ENCODE assay signal across 14 cellular contexts in genomic region chr1:205805082-205805711, GRCh38. TPM values are rescaled to one million over a fixed set of nuclear protein-coding genes. Genes with fewer than 3 reads are reported as not detected.
A peak's percentile ranks its signal among the peaks of the same experiment; 100 is the strongest.
DNase-seq lines count a peak whose midpoint lies in the region; ATAC-seq, FAIRE-seq and TF ChIP-seq lines count a peak whose summit lies in the region.
"Had no signal": no experiment of that assay in that cellular context is flagged by ENCODE, and none has a peak within 500 bp of the region (broad histone marks: within the 10 kb centered on the region; RNA-seq: fewer than 3 reads in every experiment).

No MANE protein-coding gene starts in this region.

- H3K27me3 Mint-ChIP-seq in stimulated activated naive B cell treated with anti-CD40 and anti-IgM and Interleukin-4, amounts not matched to agents 10 μg/mL and 1 μg/mL and 100 μg/mL, for 72 hours, result no peaks in the 10 kb centered on the region
- H3K27me3 Mint-ChIP-seq: dendritic cell treated with granulocyte-macrophage colony-stimulating factor and Interleukin-4, amounts not matched to agents 40 ng/mL and 50 ng/mL, for 4 days had no signal

- no peak overlapping the region for H3K27ac ChIP-seq in H1 (ENCODE audit: low read depth, low read length)
- H3K27ac ChIP-seq: A549, RWPE1 had no signal

- WGBS in H1 (ENCODE audit: extremely low coverage in 1 of 2, insufficient coverage in 1 of 2, insufficient read length in 1 of 2, insufficient replicate concordance in 2 of 2, low coverage in 1 of 2, low lambda C conversion rate in 2 of 2, missing lambda C conversion rate in 1 of 2), 2 experiments, result 94% methylated on average over 5 of the region's 5 CpGs; no CpG with 5 or more reads in 1 of the 2 experiments

- no peaks in the 10 kb centered on the region for H3K23me2 ChIP-seq in H1 (ENCODE audit: low read depth, low read length)

- no peak overlapping the region for H2BK20ac ChIP-seq in H1 (ENCODE audit: low read length)

- FAIRE-seq in H1 (lab: Jason Lieb, UNC), result no peak
- FAIRE-seq: A549 had no signal

- H3K27ac Mint-ChIP-seq in stimulated activated naive B cell treated with anti-CD40 and anti-IgM and Interleukin-4, amounts not matched to agents 10 μg/mL and 1 μg/mL and 100 μg/mL, for 72 hours, result peak overlapping the region; percentile 77
- H3K27ac Mint-ChIP-seq: dendritic cell treated with granulocyte-macrophage colony-stimulating factor and Interleukin-4, amounts not matched to agents 40 ng/mL and 50 ng/mL, for 4 days; mesothelial cell of epicardium had no signal

- POLR2A ChIA-PET in H1 (lab: Charles Lee; ENCODE audit: partially characterized antibody), result interaction anchor here (1.0 to 1.2 kb wide), 2 partner anchors 13 to 23 kb away, joined by 3 to 4 read pairs; no protein-coding TSS in a partner anchor

- peaks cover 3 to 16% of the 10 kb centered on the region in 2 experiments for H4K20me1 ChIP-seq in H1 (replicated peaks in 1 of 2; ENCODE audit: control insufficient read depth in 1 of 2, insufficient read depth in 2 of 2, low read length in 2 of 2)

- H2BK5ac ChIP-seq in H1 (ENCODE audit: low read depth, low read length), result 0 out of 2 replicates have a peak overlapping the region, but pooled peaks have one; percentile 6

- no peak overlapping the region for H3K23ac ChIP-seq in H1 (ENCODE audit: insufficient read length)

- H3K14ac ChIP-seq in H1 (ENCODE audit: insufficient read length), result no peak overlapping the region

- H4K8ac ChIP-seq in H1 (ENCODE audit: extremely low read depth, insufficient read depth, low read length), result no peak overlapping the region; the same call in 1 of the 2 replicates

- H3K18ac ChIP-seq in H1 (ENCODE audit: extremely low read depth, low read length), result no peak overlapping the region

- no peak overlapping the region for H2BK12ac ChIP-seq in H1 (ENCODE audit: low read depth, low read length)

- peak; percentile 54 to 82 for ATAC-seq in stimulated activated naive B cell treated with anti-CD40 and anti-IgM and Interleukin-4, amounts not matched to agents 10 μg/mL and 1 μg/mL and 100 μg/mL, for 72 hours (replicated peaks)
- ATAC-seq: A549 had no signal

- no peaks in the 10 kb centered on the region for H3K9me3 ChIP-seq in H1 (ENCODE audit: insufficient read depth in 2 of 2, low read depth in 1 of 2, low read length in 1 of 2)
- H3K9me3 ChIP-seq: A549 had no signal

- no peak overlapping the region for H3K4me3 ChIP-seq in H1 (ENCODE audit: extremely low read depth in 1 of 4, insufficient read depth in 2 of 4, low read depth in 3 of 4, low read length in 4 of 4)
- H3K4me3 ChIP-seq: A549 had no signal

- no peak overlapping the region for H3K4me2 ChIP-seq in H1 (ENCODE audit: insufficient read depth in 1 of 2, low read depth in 2 of 2, low read length in 2 of 2)
- H3K4me2 ChIP-seq: A549 had no signal

- no peaks in the 10 kb centered on the region for H3K27me3 ChIP-seq in H1 (replicated peaks in 1 of 4; ENCODE audit: control insufficient read depth in 3 of 4, extremely low read depth in 1 of 4, insufficient read depth in 3 of 4, low read length in 3 of 4)

- TF ChIP-seq RAD21 in H1 (IDR thresholded peaks at IDR 0.05 in 1 of 2, conservative IDR thresholded peaks at IDR 0.05 in 1 of 2; ENCODE audit: low read depth in 2 of 2, low read length in 2 of 2), result no peak

- peaks cover 15% of the 10 kb centered on the region for H3K79me1 ChIP-seq in H1 (ENCODE audit: low read depth, low read length)

- H3K9me3 Mint-ChIP-seq in stimulated activated naive B cell treated with anti-CD40 and anti-IgM and Interleukin-4, amounts not matched to agents 10 μg/mL and 1 μg/mL and 100 μg/mL, for 72 hours, result no peaks in the 10 kb centered on the region
- H3K9me3 Mint-ChIP-seq: dendritic cell treated with granulocyte-macrophage colony-stimulating factor and Interleukin-4, amounts not matched to agents 40 ng/mL and 50 ng/mL, for 4 days; mesothelial cell of epicardium had no signal

- H3K4me3 Mint-ChIP-seq in stimulated activated naive B cell treated with anti-CD40 and anti-IgM and Interleukin-4, amounts not matched to agents 10 μg/mL and 1 μg/mL and 100 μg/mL, for 72 hours, result peak overlapping the region; percentile 69
- H3K4me3 Mint-ChIP-seq: dendritic cell treated with granulocyte-macrophage colony-stimulating factor and Interleukin-4, amounts not matched to agents 40 ng/mL and 50 ng/mL, for 4 days; mesothelial cell of epicardium had no signal

- H2BK15ac ChIP-seq in H1 (ENCODE audit: low read length), result no peak overlapping the region

- H2AK5ac ChIP-seq in H1 (ENCODE audit: low read depth, low read length), result no peak overlapping the region

- H3K36me3 Mint-ChIP-seq in stimulated activated naive B cell treated with anti-CD40 and anti-IgM and Interleukin-4, amounts not matched to agents 10 μg/mL and 1 μg/mL and 100 μg/mL, for 72 hours, result peaks cover 25 to 63% of the 10 kb centered on the region in 2 donors

- peaks cover 47 to 68% of the 10 kb centered on the region in 2 donors for H3K4me1 Mint-ChIP-seq in stimulated activated naive B cell treated with anti-CD40 and anti-IgM and Interleukin-4, amounts not matched to agents 10 μg/mL and 1 μg/mL and 100 μg/mL, for 72 hours

- peaks cover 0 to 37% of the 10 kb centered on the region in 2 experiments; a peak in 2 of 4 replicates for H3K79me2 ChIP-seq in H1 (ENCODE audit: control insufficient read depth in 1 of 2, insufficient read depth in 2 of 2, low read length in 2 of 2)

- no peak overlapping the region for H3K9ac ChIP-seq in H1 (replicated peaks in 1 of 4; ENCODE audit: extremely low read depth in 1 of 4, low read depth in 3 of 4, low read length in 3 of 4)

- no peak overlapping the region for H3K56ac ChIP-seq in H1 (replicated peaks; ENCODE audit: insufficient read length, low read depth, low read length)

- no peak overlapping the region for H2AFZ ChIP-seq in H1 (ENCODE audit: low read length)

- peaks cover 0 to 5% (median 0%) of the 10 kb centered on the region in 4 experiments; a peak in 3 of 7 replicates for H3K4me1 ChIP-seq in H1 (replicated peaks in 1 of 4; ENCODE audit: control insufficient read depth in 3 of 4, insufficient read depth in 4 of 4, low read length in 3 of 4)
- H3K4me1 ChIP-seq: A549 had no signal

- peaks cover 6 to 10% (median 7%) of the 10 kb centered on the region in 4 experiments; a peak in 5 of 8 replicates for H3K36me3 ChIP-seq in H1 (ENCODE audit: control insufficient read depth in 2 of 4, insufficient read depth in 4 of 4, low read length in 3 of 4)

- H4K91ac ChIP-seq in H1 (replicated peaks; ENCODE audit: insufficient read length, low read length), result no peak overlapping the region

- TF ChIP-seq POLR2A in H1 (IDR thresholded peaks at IDR 0.05; ENCODE audit: control extremely low read depth in 1 of 2, low read depth in 2 of 2, low read length in 2 of 2), result no peak

- CTCF ChIA-PET in H1 (lab: Charles Lee; ENCODE audit: partially characterized antibody), result interaction anchor here (0.6 to 3.8 kb wide), 15 partner anchors 10 to 674 kb away, joined by 3 to 27 read pairs (median 3); no protein-coding TSS in a partner anchor

- no peak overlapping the region for H4K5ac ChIP-seq in H1 (ENCODE audit: insufficient read length, low read depth, low read length)

- no peak overlapping the region for H2BK120ac ChIP-seq in H1 (replicated peaks; ENCODE audit: low read depth, low read length)

- peak; percentile 44 to 46 for DNase-seq in activated CD4-positive, alpha-beta T cell treated with anti-CD3 and anti-CD28 coated beads for 4 hours
- no peak for DNase-seq in activated CD4-positive, alpha-beta T cell treated with anti-CD3 and anti-CD28 coated beads for 1 hour
- DNase-seq in activated CD8-positive, alpha-beta memory T cell treated with anti-CD3 and anti-CD28 coated beads for 24 hours, result peak; percentile 68
- no peak for DNase-seq in H1 (ENCODE audit: low read depth in 1 of 2, low spot score in 2 of 2)
- DNase-seq in stimulated activated naive B cell treated with anti-CD40 and anti-IgM and Interleukin-4, amounts not matched to agents 10 μg/mL and 1 μg/mL and 100 μg/mL, for 72 hours, result peak; percentile 9
- no peak for DNase-seq in cerebellar nuclear complex (lab: John Stamatoyannopoulos, UW)
- no peak for DNase-seq in NCI-H345 (lab: John Stamatoyannopoulos, UW)
- no peak for DNase-seq in A172 (ENCODE audit: low spot score)
- DNase-seq: NCI-H2081 treated with DMSO at 0.1 percent for 48 hours, trophoblast cell had no signal

- H3K4ac ChIP-seq in H1 (replicated peaks; ENCODE audit: insufficient read length, low read depth, low read length), result no peak overlapping the region

- no peak for TF ChIP-seq EP300 in H1 (IDR thresholded peaks at IDR 0.05; ENCODE audit: borderline replicate concordance in 1 of 2, low read depth in 2 of 2, low read length in 2 of 2)

- TF ChIP-seq CTCF in H1 (IDR thresholded peaks at IDR 0.05; ENCODE audit: control extremely low read depth in 1 of 3, insufficient read depth in 1 of 3, low read depth in 1 of 3, low read length in 3 of 3), result no peak

RNA-seq across cellular contexts. Expression of gene SLC41A1, which starts 7.8 kb away (rescaled TPM):
- 42.3 and 43.2 TPM in 2 replicates for total RNA-seq in H1 (2021; fragmentation: NEBNext Ultra II Directional; extraction: Animal tissue kit (Norgen Biotek cat#: 25700))
- 34.1 and 41.2 TPM in 2 replicates for polyA plus RNA-seq in H1 (2011; rRNA removed)
- 28.4 TPM for polyA plus RNA-seq in H1 (2011; cell fraction: cytosol; rRNA removed)
- 25.0 TPM for polyA plus RNA-seq in H1 (2011; cell fraction: nucleus; rRNA removed)
- 20.7 to 30.6 TPM (median 24.5 TPM) in 4 replicates for polyA plus RNA-seq in H1 (2012, experiment 1 of 2)
- 20.3 TPM for polyA plus RNA-seq in H1 (2012, experiment 2 of 2)
- 41.8 TPM for polyA plus RNA-seq in H1 (2013, experiment 1 of 2)
- polyA plus RNA-seq in H1 (2013, experiment 2 of 2), result 43.3 TPM
- polyA minus RNA-seq in H1 (2011; rRNA and poly(A)+ RNA removed), result 34.8 and 38.2 TPM in 2 replicates
- 14.9 TPM for polyA minus RNA-seq in H1 (2011; cell fraction: cytosol; rRNA and poly(A)+ RNA removed)
- 13.4 TPM for polyA minus RNA-seq in H1 (2011; cell fraction: nucleus; rRNA and poly(A)+ RNA removed)
- 19.2 and 28.6 TPM in 2 replicates for total RNA-seq in A172 (2014; rRNA removed; shearing (Covaris generic))

RNA-seq across cellular contexts. Expression of gene RAB29, which starts 29.9 kb away (rescaled TPM):
- total RNA-seq in H1 (2021; fragmentation: NEBNext Ultra II Directional; extraction: Animal tissue kit (Norgen Biotek cat#: 25700)), result 16.4 and 17.3 TPM in 2 replicates
- 9.7 and 10.1 TPM in 2 replicates for polyA plus RNA-seq in H1 (2011; rRNA removed)
- 12.1 TPM for polyA plus RNA-seq in H1 (2011; cell fraction: cytosol; rRNA removed)
- polyA plus RNA-seq in H1 (2011; cell fraction: nucleus; rRNA removed), result 8.5 TPM
- polyA plus RNA-seq in H1 (2012, experiment 1 of 2), result 10.7 to 13.2 TPM (median 12.2 TPM) in 4 replicates
- polyA plus RNA-seq in H1 (2012, experiment 2 of 2), result 2.7 TPM
- 7.9 TPM for polyA plus RNA-seq in H1 (2013, experiment 1 of 2)
- polyA plus RNA-seq in H1 (2013, experiment 2 of 2), result 7.3 TPM
- polyA minus RNA-seq in H1 (2011; rRNA and poly(A)+ RNA removed), result 10.2 and 17.4 TPM in 2 replicates
- polyA minus RNA-seq in H1 (2011; cell fraction: cytosol; rRNA and poly(A)+ RNA removed), result 5.2 TPM
- polyA minus RNA-seq in H1 (2011; cell fraction: nucleus; rRNA and poly(A)+ RNA removed), result 5.8 TPM
- 29.8 and 33.3 TPM in 2 replicates for total RNA-seq in A172 (2014; rRNA removed; shearing (Covaris generic))

RNA-seq across cellular contexts. Expression of gene PM20D1, which starts 44.7 kb away (rescaled TPM):
- total RNA-seq in H1 (2021; fragmentation: NEBNext Ultra II Directional; extraction: Animal tissue kit (Norgen Biotek cat#: 25700)), result not detected in 2 replicates
- polyA plus RNA-seq in H1 (2011; rRNA removed), result 0.05 TPM in 1 of 2 replicates, not detected in the other
- not detected for polyA plus RNA-seq in H1 (2011; cell fraction: cytosol; rRNA removed)
- 0.04 TPM for polyA plus RNA-seq in H1 (2011; cell fraction: nucleus; rRNA removed)
- not detected in 4 replicates for polyA plus RNA-seq in H1 (2012, experiment 1 of 2)
- polyA plus RNA-seq in H1 (2012, experiment 2 of 2), result not detected
- 0.02 TPM for polyA plus RNA-seq in H1 (2013, experiment 1 of 2)
- not detected for polyA plus RNA-seq in H1 (2013, experiment 2 of 2)
- not detected in 2 replicates for polyA minus RNA-seq in H1 (2011; rRNA and poly(A)+ RNA removed)
- not detected for polyA minus RNA-seq in H1 (2011; cell fraction: cytosol; rRNA and poly(A)+ RNA removed)
- polyA minus RNA-seq in H1 (2011; cell fraction: nucleus; rRNA and poly(A)+ RNA removed), result not detected
- not detected in 2 replicates for total RNA-seq in A172 (2014; rRNA removed; shearing (Covaris generic))
- total RNA-seq: mesothelial cell of epicardium had no signal
- polyA plus RNA-seq: A549 had no signal

RNA-seq across cellular contexts. Expression of gene NUCKS1, which starts 55.2 kb away (rescaled TPM):
- total RNA-seq in H1 (2021; fragmentation: NEBNext Ultra II Directional; extraction: Animal tissue kit (Norgen Biotek cat#: 25700)), result 461 and 492 TPM in 2 replicates
- polyA plus RNA-seq in H1 (2011; rRNA removed), result 76.7 and 126 TPM in 2 replicates
- polyA plus RNA-seq in H1 (2011; cell fraction: cytosol; rRNA removed), result 127 TPM
- polyA plus RNA-seq in H1 (2011; cell fraction: nucleus; rRNA removed), result 25.0 TPM
- 126 to 194 TPM (median 138 TPM) in 4 replicates for polyA plus RNA-seq in H1 (2012, experiment 1 of 2)
- 86.0 TPM for polyA plus RNA-seq in H1 (2012, experiment 2 of 2)
- 304 TPM for polyA plus RNA-seq in H1 (2013, experiment 1 of 2)
- 309 TPM for polyA plus RNA-seq in H1 (2013, experiment 2 of 2)
- polyA minus RNA-seq in H1 (2011; rRNA and poly(A)+ RNA removed), result 251 and 290 TPM in 2 replicates
- 140 TPM for polyA minus RNA-seq in H1 (2011; cell fraction: cytosol; rRNA and poly(A)+ RNA removed)
- polyA minus RNA-seq in H1 (2011; cell fraction: nucleus; rRNA and poly(A)+ RNA removed), result 97.7 TPM
- total RNA-seq in A172 (2014; rRNA removed; shearing (Covaris generic)), result 323 and 355 TPM in 2 replicates

Comparison
In these comparisons a context has a peak if more than half of its experiments do, and no peak if none do; other contexts are left out.
1. DNase-seq: peak in activated CD4-positive, alpha-beta T cell treated with anti-CD3 and anti-CD28 coated beads for 4 hours (2 of 2), activated CD8-positive, alpha-beta memory T cell treated with anti-CD3 and anti-CD28 coated beads for 24 hours (single experiment) and stimulated activated naive B cell treated with anti-CD40 and anti-IgM and Interleukin-4, amounts not matched to agents 10 μg/mL and 1 μg/mL and 100 μg/mL, for 72 hours (single experiment); none in activated CD4-positive, alpha-beta T cell treated with anti-CD3 and anti-CD28 coated beads for 1 hour (single experiment), H1 (0 of 2), cerebellar nuclear complex (0 of 2), NCI-H345 (single experiment) and A172 (single experiment).